ENCODE assay signal across 8 cellular contexts in the genomic region with DNA sequence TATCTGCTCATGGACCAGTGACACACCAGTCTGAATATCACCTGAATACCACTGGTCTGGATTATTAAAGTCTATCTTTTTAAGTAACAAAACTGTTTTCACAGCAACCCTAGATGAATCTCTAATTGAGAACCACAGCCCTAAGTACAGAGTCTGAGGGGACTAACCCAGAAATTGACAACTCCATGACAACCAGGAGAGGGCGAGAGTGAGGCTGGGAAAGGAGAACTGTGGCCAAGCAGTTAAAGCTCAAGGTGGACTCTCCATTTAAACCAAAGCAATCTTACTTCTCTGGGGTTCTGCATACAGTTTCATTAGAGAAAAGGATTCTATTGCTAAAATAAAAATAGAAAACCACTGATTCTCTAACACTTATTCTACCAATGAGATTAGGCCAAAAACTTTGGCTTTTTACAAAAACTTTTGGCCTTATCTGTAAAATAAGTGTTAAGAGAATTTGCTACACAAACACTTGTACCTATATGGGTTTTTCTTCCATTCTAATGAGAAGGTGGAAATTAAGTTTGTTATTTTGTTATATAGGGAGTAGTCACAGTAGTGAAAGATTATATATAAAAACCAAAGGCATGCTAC. TPM values are rescaled to one million over a fixed set of nuclear protein-coding genes. Genes with fewer than 3 reads are reported as not detected.
DNase-seq lines count a peak whose midpoint lies in the region; ATAC-seq and TF ChIP-seq lines count a peak whose summit lies in the region.

No MANE protein-coding gene starts in this region.

- no peaks in the 10 kb centered on the region for H3K36me3 Mint-ChIP-seq in endodermal cell (ENCODE audit: low read depth)
- no peaks in the 10 kb centered on the region for H3K36me3 Mint-ChIP-seq in naive thymus-derived CD8-positive, alpha-beta T cell

- peaks cover 2% of the 10 kb centered on the region for H3K9me3 Mint-ChIP-seq in endodermal cell
- H3K9me3 Mint-ChIP-seq in naive thymus-derived CD8-positive, alpha-beta T cell = no peaks in the 10 kb centered on the region

- TF ChIP-seq EP300 in transverse colon (IDR thresholded peaks at IDR 0.05; ENCODE audit: low read depth) = no peak

- H3K36me3 ChIP-seq in endodermal cell (ENCODE audit: control insufficient read depth, insufficient read depth, low read length) (no peaks in the 10 kb centered on the region), transverse colon (no peaks in the 10 kb centered on the region)

- no peak overlapping the region for H3K27ac Mint-ChIP-seq in endodermal cell
- H3K27ac Mint-ChIP-seq in naive thymus-derived CD8-positive, alpha-beta T cell = peak overlapping the region in 1 of 10 donors; percentile 61

- TF ChIP-seq POLR2A in transverse colon (IDR thresholded peaks at IDR 0.05) = no peak

- ATAC-seq in HG02798 (IDR thresholded peaks at IDR 0.05; ENCODE audit: poor library complexity, unreplicated experiment) = peak; percentile 95
- peak; percentile 80 to 88 for ATAC-seq in naive thymus-derived CD8-positive, alpha-beta T cell

- no peak overlapping the region for H3K27ac ChIP-seq in AG04450 (ENCODE audit: low read depth, low read length)
- H3K27ac ChIP-seq in endodermal cell (ENCODE audit: low read depth, low read length) = no peak overlapping the region
- peak overlapping the region in 1 of 4 donors; percentile 69 for H3K27ac ChIP-seq in transverse colon

- TF ChIP-seq CTCF in AG04450 (IDR thresholded peaks at IDR 0.05; ENCODE audit: low read depth, low read length) (peak; percentile 75), GM13977 (IDR thresholded peaks at IDR 0.05; ENCODE audit: extremely low read depth, insufficient read depth, missing control alignments) (peak; percentile 81), endodermal cell (conservative IDR thresholded peaks at IDR 0.05) (peak; percentile 86), transverse colon (IDR thresholded peaks at IDR 0.05) (peak; percentile 47 to 62 (median 53))

- intact Hi-C loops in transverse colon (cut with DNase I; ENCODE audit: low total_unique reads) = no loop called here

- H3K9me3 ChIP-seq in AG04450 (ENCODE audit: control insufficient read depth, insufficient read depth, low read length) (no peaks in the 10 kb centered on the region), endodermal cell (ENCODE audit: control insufficient read depth, low read length) (no peaks in the 10 kb centered on the region), transverse colon (no peaks in the 10 kb centered on the region)

- H3K9ac ChIP-seq in endodermal cell (ENCODE audit: extremely low read depth, low read length, poor library complexity, severe bottlenecking) = no peak overlapping the region

- in situ Hi-C loops in GM13977 (cut with MboI; ENCODE audit: low pct_unique_long_range_greater_than_20kb, low sequenced_read_pairs, unreplicated experiment) (loop anchor here (10.0 kb wide), 1 partner anchor 117 kb away; no protein-coding TSS in a partner anchor), transverse colon (cut with MboI; ENCODE audit: low pct_ligation_motif_present in 1 of 4, low pct_unique_long_range_greater_than_20kb in 1 of 4, low sequenced_read_pairs in 3 of 4) (no loop called here)

- peaks cover 27% of the 10 kb centered on the region for H3K4me1 Mint-ChIP-seq in endodermal cell
- H3K4me1 Mint-ChIP-seq in naive thymus-derived CD8-positive, alpha-beta T cell = peaks cover 0 to 36% (median 12%) of the 10 kb centered on the region in 4 donors

- DNase-seq in AG04450 (ENCODE audit: low read depth, low spot score) (no peak), GM13977 (ENCODE audit: low spot score) (peak; percentile 32), NCI-H146 (lab: John Stamatoyannopoulos, UW) (peak; percentile 58), endodermal cell (peak; percentile 86), transverse colon (peak; percentile 69)
- DNase-seq in activated CD4-positive, CD25-positive, alpha-beta regulatory T cell treated with anti-CD3 and anti-CD28 coated beads, Interleukin-2, amount 50 U/mL, for 72 hours = peak; percentile 39
- DNase-seq in naive thymus-derived CD8-positive, alpha-beta T cell = peak in 9 of 10 donors; percentile 16 to 72 (median 48)

- POLR2A ChIA-PET in AG04450 (lab: Yijun Ruan, JAX) = no interaction called here
- POLR2A ChIA-PET in naive thymus-derived CD8-positive, alpha-beta T cell (lab: Charles Lee) = no interaction called here

- H3K27me3 ChIP-seq in AG04450 (ENCODE audit: control insufficient read depth, insufficient read depth, low read length) = no peaks in the 10 kb centered on the region
- no peaks in the 10 kb centered on the region for H3K27me3 ChIP-seq in endodermal cell (ENCODE audit: control insufficient read depth, insufficient read depth, low read length, poor library complexity, severe bottlenecking)
- H3K27me3 ChIP-seq in transverse colon = no peaks in the 10 kb centered on the region

- H3K4me3 ChIP-seq in AG04450 (ENCODE audit: low read depth, low read length) (no peak overlapping the region), endodermal cell (ENCODE audit: low read length) (no peak overlapping the region), transverse colon (no peak overlapping the region)

- H3K4me1 ChIP-seq in endodermal cell (ENCODE audit: control insufficient read depth, insufficient read depth, low read length) (peaks cover 15% of the 10 kb centered on the region), transverse colon (peaks cover 17 to 50% (median 27%) of the 10 kb centered on the region in 4 donors)

- no peaks in the 10 kb centered on the region for H3K27me3 Mint-ChIP-seq in endodermal cell (ENCODE audit: insufficient read depth)
- H3K27me3 Mint-ChIP-seq in naive thymus-derived CD8-positive, alpha-beta T cell = peaks cover 0 to 7% (median 0%) of the 10 kb centered on the region in 5 donors

- 11% methylated on average over 1 of the region's 1 CpG; no CpG with 5 or more reads in 1 of the 2 experiments for WGBS in endodermal cell (ENCODE audit: insufficient coverage in 1 of 2, insufficient read length in 1 of 2), 2 experiments
- WGBS in transverse colon (ENCODE audit: low coverage in 1 of 2), 2 donors = 45 to 55% methylated on average over 1 of the region's 1 CpG

- H3K4me3 Mint-ChIP-seq in endodermal cell = no peak overlapping the region
- no peak overlapping the region for H3K4me3 Mint-ChIP-seq in naive thymus-derived CD8-positive, alpha-beta T cell

- CTCF ChIA-PET in AG04450 (lab: Charles Lee) = interaction anchor here (0.6 to 1.0 kb wide), 14 partner anchors 8 to 323 kb away, joined by 3 to 7 read pairs (median 3); a partner anchor contains a TSS

RNA-seq across cellular contexts. Expression of a gene that starts 11.4 kb away (rescaled TPM):
- polyA plus RNA-seq in AG04450 (2011; rRNA removed) = 2.3 and 3.0 TPM in 2 replicates
- 7.3 and 10.8 TPM in 2 replicates for polyA minus RNA-seq in AG04450 (2011; rRNA and poly(A)+ RNA removed)
- 1 to 10 TPM; 1.3 to 2.4 TPM for total RNA-seq in endodermal cell
- 1.2 TPM for polyA plus RNA-seq in endodermal cell (2013, experiment 1 of 2)
- polyA plus RNA-seq in endodermal cell (2013, experiment 2 of 2) = 0.99 TPM
- total RNA-seq in naive thymus-derived CD8-positive, alpha-beta T cell = 1 to 10 TPM; 1.3 to 1.5 TPM
- not detected for polyA plus RNA-seq in naive thymus-derived CD8-positive, alpha-beta T cell
- total RNA-seq in transverse colon = 1 to 10 TPM; 1.1 to 3.2 (median 1.7) TPM
